In genomic region chr3:87167634-87168456, GRCh38 we compare ENCODE assay signal across 2 cellular contexts.
TF ChIP-seq lines count a peak whose summit lies in the region.

No MANE protein-coding gene starts in this region.

TF ChIP-seq in HEK293, 187 proteins besides CTCF, POLR2A, EP300 and RAD21 (continued from another document):
- TF ChIP-seq BCL11B (tag by site-specific recombination; IDR thresholded peaks at IDR 0.05; ENCODE audit: low read depth): no peak
- TF ChIP-seq ZNF670 (tag by site-specific recombination; IDR thresholded peaks at IDR 0.05; ENCODE audit: low read depth): no peak
- peak; percentile 61 for TF ChIP-seq ZNF654 (tag by site-specific recombination; IDR thresholded peaks at IDR 0.05; ENCODE audit: low read depth)
- TF ChIP-seq ZNF660 (tag by site-specific recombination; IDR thresholded peaks at IDR 0.05): peak; percentile 89
- TF ChIP-seq ZBTB20 (tag by site-specific recombination; IDR thresholded peaks at IDR 0.05): no peak
- TF ChIP-seq, protein P1, sequence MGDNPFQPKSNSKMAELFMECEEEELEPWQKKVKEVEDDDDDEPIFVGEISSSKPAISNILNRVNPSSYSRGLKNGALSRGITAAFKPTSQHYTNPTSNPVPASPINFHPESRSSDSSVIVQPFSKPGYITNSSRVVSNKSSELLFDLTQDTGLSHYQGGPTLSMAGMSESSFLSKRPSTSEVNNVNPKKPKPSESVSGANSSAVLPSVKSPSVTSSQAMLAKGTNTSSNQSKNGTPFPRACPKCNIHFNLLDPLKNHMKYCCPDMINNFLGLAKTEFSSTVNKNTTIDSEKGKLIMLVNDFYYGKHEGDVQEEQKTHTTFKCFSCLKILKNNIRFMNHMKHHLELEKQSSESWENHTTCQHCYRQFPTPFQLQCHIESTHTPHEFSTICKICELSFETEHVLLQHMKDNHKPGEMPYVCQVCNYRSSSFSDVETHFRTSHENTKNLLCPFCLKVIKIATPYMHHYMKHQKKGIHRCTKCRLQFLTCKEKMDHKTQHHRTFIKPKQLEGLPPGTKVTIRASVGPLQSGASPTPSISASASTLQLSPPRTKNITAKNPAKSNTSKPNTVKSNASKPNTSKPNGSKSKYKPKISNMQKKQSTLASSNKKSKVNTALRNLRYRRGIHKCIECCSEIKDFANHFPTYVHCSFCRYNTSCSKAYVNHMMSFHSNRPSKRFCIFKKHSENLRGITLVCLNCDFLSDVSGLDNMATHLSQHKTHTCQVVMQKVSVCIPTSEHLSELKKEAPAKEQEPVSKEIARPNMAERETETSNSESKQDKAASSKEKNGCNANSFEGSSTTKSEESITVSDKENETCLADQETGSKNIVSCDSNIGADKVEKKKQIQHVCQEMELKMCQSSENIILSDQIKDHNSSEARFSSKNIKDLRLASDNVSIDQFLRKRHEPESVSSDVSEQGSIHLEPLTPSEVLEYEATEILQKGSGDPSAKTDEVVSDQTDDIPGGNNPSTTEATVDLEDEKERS (tag by site-specific recombination; IDR thresholded peaks at IDR 0.05): no peak
- no peak for TF ChIP-seq SP3 (tag by site-specific recombination; IDR thresholded peaks at IDR 0.05)
- no peak for TF ChIP-seq ZNF157 (tag by site-specific recombination; IDR thresholded peaks at IDR 0.05)
- no peak for TF ChIP-seq ZNF426 (tag by site-specific recombination; IDR thresholded peaks at IDR 0.05)
- no peak for TF ChIP-seq ZFHX2 (tag by site-specific recombination; conservative IDR thresholded peaks at IDR 0.05)
- TF ChIP-seq ZNF501 (tag by site-specific recombination; IDR thresholded peaks at IDR 0.05): no peak
- TF ChIP-seq ZFP69B (tag by site-specific recombination; IDR thresholded peaks at IDR 0.05): no peak
- no peak for TF ChIP-seq ZBTB8A (tag by site-specific recombination; IDR thresholded peaks at IDR 0.05)
- no peak for TF ChIP-seq ZNF692 (tag by site-specific recombination; IDR thresholded peaks at IDR 0.05)
- TF ChIP-seq ZNF335 (tag by site-specific recombination; conservative IDR thresholded peaks at IDR 0.05): 0 out of 2 replicates have a peak, but pooled peaks have one; percentile 38
TF ChIP-seq in HEK293: peak in this region for 3.

TF ChIP-seq in endothelial cell of umbilical vein, 7 proteins besides CTCF, POLR2A, EP300 and RAD21 (continued from another document):
- TF ChIP-seq GATA2 (IDR thresholded peaks at IDR 0.05; ENCODE audit: insufficient read depth, insufficient read length, low read depth, low read length) (no peak), MAX (IDR thresholded peaks at IDR 0.05; ENCODE audit: insufficient read depth, insufficient read length) (no peak), EZH2 (IDR thresholded peaks at IDR 0.05; ENCODE audit: borderline replicate concordance, low read depth, low read length, severe bottlenecking) (no peak), FOS (IDR thresholded peaks at IDR 0.05; ENCODE audit: borderline replicate concordance, insufficient read depth, low read length) (no peak), MYC (IDR thresholded peaks at IDR 0.05; ENCODE audit: low read depth, low read length) (no peak), JUN (IDR thresholded peaks at IDR 0.05; ENCODE audit: borderline replicate concordance, insufficient read depth, insufficient read length, low read depth) (no peak)
